Comparison of ENCODE assay signal across 2 cellular contexts in genomic region chr22:44807915-44808690, GRCh38.
TF ChIP-seq lines count a peak whose summit lies in the region.

No MANE protein-coding gene starts in this region.

TF ChIP-seq in SK-N-SH, 30 proteins besides CTCF, POLR2A, EP300 and RAD21 (continued from another document):
- TF ChIP-seq FOSL2 (IDR thresholded peaks at IDR 0.05; ENCODE audit: borderline replicate concordance, low read depth) (no peak), JUND (IDR thresholded peaks at IDR 0.05) (no peak), NRF1 (IDR thresholded peaks at IDR 0.05; ENCODE audit: low read depth, low read length) (no peak), GABPA (IDR thresholded peaks at IDR 0.05; ENCODE audit: low read depth) (no peak), RXRA (IDR thresholded peaks at IDR 0.05; ENCODE audit: borderline replicate concordance, low read depth) (no peak)
TF ChIP-seq in SK-N-SH: peak in this region for 0.

TF ChIP-seq in SK-N-SH treated with all-trans-retinoic acid at 6 μM for 48 hours, 23 proteins besides CTCF, POLR2A, EP300 and RAD21:
- TF ChIP-seq TSHZ2 (CRISPR knock-in tag; IDR thresholded peaks at IDR 0.05) (no peak), TCF4 (CRISPR knock-in tag; IDR thresholded peaks at IDR 0.05; ENCODE audit: borderline replicate concordance) (no peak)
